ENCODE assay signal across 8 cellular contexts in genomic region chr3:149507491-149508324, GRCh38. TPM values are rescaled to one million over a fixed set of nuclear protein-coding genes. Genes with fewer than 3 reads are reported as not detected.
DNase-seq lines count a peak whose midpoint lies in the region; ATAC-seq and TF ChIP-seq lines count a peak whose summit lies in the region.

No MANE protein-coding gene starts in this region.

- no peak overlapping the region for H3K4me3 ChIP-seq in AG09309 (ENCODE audit: control insufficient read depth, low read depth, low read length)

- peaks cover 22% of the 10 kb centered on the region for H3K27me3 Mint-ChIP-seq in activated T-helper 17 cell treated with anti-CD3 and anti-CD28 coated beads, Interleukin-2, amount 50 U/mL, for 72 hours
- peaks cover 13% of the 10 kb centered on the region for H3K27me3 Mint-ChIP-seq in memory B cell

- H3K36me3 Mint-ChIP-seq in activated T-helper 17 cell treated with anti-CD3 and anti-CD28 coated beads, Interleukin-2, amount 50 U/mL, for 72 hours (ENCODE audit: low read depth): no peaks in the 10 kb centered on the region
- no peaks in the 10 kb centered on the region for H3K36me3 Mint-ChIP-seq in memory B cell

- TF ChIP-seq CTCF in AG09309 (IDR thresholded peaks at IDR 0.05; ENCODE audit: control insufficient read depth, insufficient read depth, low read depth, low read length, missing control alignments): no peak

- ATAC-seq in HG03442 (IDR thresholded peaks at IDR 0.05; ENCODE audit: unreplicated experiment): peak; percentile 48
- peak; percentile 79 for ATAC-seq in activated T-helper 17 cell treated with anti-CD3 and anti-CD28 coated beads, Interleukin-2, amount 50 U/mL, for 72 hours (replicated peaks)
- peak; percentile 39 for ATAC-seq in memory B cell (ENCODE audit: low read depth)

- H3K4me3 Mint-ChIP-seq in activated T-helper 17 cell treated with anti-CD3 and anti-CD28 coated beads, Interleukin-2, amount 50 U/mL, for 72 hours: peak overlapping the region; percentile 36
- no peak overlapping the region for H3K4me3 Mint-ChIP-seq in memory B cell

- no peaks in the 10 kb centered on the region for H3K4me1 Mint-ChIP-seq in activated T-helper 17 cell treated with anti-CD3 and anti-CD28 coated beads, Interleukin-2, amount 50 U/mL, for 72 hours
- H3K4me1 Mint-ChIP-seq in memory B cell: peaks cover 13% of the 10 kb centered on the region

- peak; percentile 86 for DNase-seq in AG09309 (ENCODE audit: low read depth)
- DNase-seq in memory B cell (ENCODE audit: low spot score in 2 of 2): no peak
- DNase-seq in mesenteric fat pad (ENCODE audit: low spot score): no peak
- DNase-seq in NCI-H1417 treated with DMSO at 0.1 percent for 48 hours (lab: John Stamatoyannopoulos, UW): no peak
- no peak for DNase-seq in NCI-H1694 treated with DMSO at 0.1 percent for 48 hours (lab: John Stamatoyannopoulos, UW)
- DNase-seq in T-helper 9 cell: no peak

- H3K27ac Mint-ChIP-seq in activated T-helper 17 cell treated with anti-CD3 and anti-CD28 coated beads, Interleukin-2, amount 50 U/mL, for 72 hours: peak overlapping the region; percentile 27
- H3K27ac Mint-ChIP-seq in memory B cell: no peak overlapping the region

- no peaks in the 10 kb centered on the region for H3K9me3 Mint-ChIP-seq in activated T-helper 17 cell treated with anti-CD3 and anti-CD28 coated beads, Interleukin-2, amount 50 U/mL, for 72 hours
- no peaks in the 10 kb centered on the region for H3K9me3 Mint-ChIP-seq in memory B cell

RNA-seq across cellular contexts. Expression of gene TM4SF4, which starts 33.2 kb away (rescaled TPM):
- total RNA-seq in activated T-helper 17 cell treated with anti-CD3 and anti-CD28 coated beads, Interleukin-2, amount 50 U/mL, for 72 hours: not detected
- total RNA-seq in mesenteric fat pad: 1.7 TPM
